In the genomic region with DNA sequence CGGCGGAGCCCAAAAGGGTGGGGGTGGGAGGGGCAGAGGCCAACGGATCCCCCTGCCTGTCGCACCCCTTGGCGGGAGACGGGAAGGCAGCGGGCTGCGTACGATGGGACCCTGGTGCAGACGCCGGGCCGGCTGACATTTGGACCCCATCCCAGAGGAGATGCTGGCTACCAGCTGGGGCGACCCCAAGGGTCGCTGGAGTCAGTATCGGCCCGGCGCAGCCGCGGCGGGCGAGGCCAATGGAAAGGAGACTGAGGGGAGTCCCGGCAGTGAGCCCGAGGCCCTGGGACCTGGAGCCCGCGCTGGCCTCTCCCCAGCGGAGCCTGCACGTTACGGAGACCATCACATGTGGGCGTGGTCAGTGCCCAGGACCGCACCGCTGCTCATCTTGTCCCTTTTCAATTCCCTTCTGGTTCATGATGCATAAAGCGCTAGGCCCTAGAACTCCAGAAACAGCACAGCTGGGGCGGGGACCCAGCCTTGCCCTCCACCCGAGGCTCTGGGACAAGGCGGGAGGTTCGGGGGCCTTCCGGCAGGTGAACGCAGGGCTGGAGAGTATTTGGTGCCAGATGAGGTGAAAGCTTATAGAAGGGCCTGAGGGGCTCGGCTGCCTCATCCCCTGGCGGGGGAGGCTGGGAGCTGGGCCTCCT, we compare ENCODE assay signal across 8 cellular contexts. TPM values are rescaled to one million over a fixed set of nuclear protein-coding genes. Genes with fewer than 3 reads are reported as not detected.
DNase-seq lines count a peak whose midpoint lies in the region; ATAC-seq, FAIRE-seq and TF ChIP-seq lines count a peak whose summit lies in the region.

No MANE protein-coding gene starts in this region.

- H3K36me3 Mint-ChIP-seq in chondrocyte (ENCODE audit: low read depth), result peaks cover 1% of the 10 kb centered on the region
- no peaks in the 10 kb centered on the region for H3K36me3 Mint-ChIP-seq in naive thymus-derived CD4-positive, alpha-beta T cell

- H3K27me3 ChIP-seq in DND-41 (ENCODE audit: insufficient read depth, low read length, poor library complexity) (no peaks in the 10 kb centered on the region), uterus (peaks cover 32 to 44% of the 10 kb centered on the region in 2 donors)
- peaks cover 0 to 6% of the 10 kb centered on the region in 2 donors for H3K27me3 ChIP-seq in naive thymus-derived CD4-positive, alpha-beta T cell (ENCODE audit: control insufficient read depth in 2 of 2, insufficient read depth in 2 of 2, low read length in 2 of 2)

- H3K4me1 ChIP-seq in DND-41 (ENCODE audit: insufficient read depth, low read length), result peaks cover 23% of the 10 kb centered on the region
- peaks cover 19 to 30% of the 10 kb centered on the region in 2 donors for H3K4me1 ChIP-seq in naive thymus-derived CD4-positive, alpha-beta T cell (ENCODE audit: control insufficient read depth in 2 of 2, insufficient read depth in 2 of 2, low read length in 2 of 2)
- H3K4me1 ChIP-seq in uterus, result peaks cover 12 to 48% of the 10 kb centered on the region in 2 donors

- TF ChIP-seq POLR2A in uterus (IDR thresholded peaks at IDR 0.05), result no peak

- H3K27ac ChIP-seq in DND-41 (ENCODE audit: low read length), result no peak overlapping the region
- H3K27ac ChIP-seq in naive thymus-derived CD4-positive, alpha-beta T cell (ENCODE audit: low read depth, low read length), result no peak overlapping the region
- H3K27ac ChIP-seq in uterus, result no peak overlapping the region

- H3K9me3 ChIP-seq in DND-41 (ENCODE audit: insufficient read depth, low read length, severe bottlenecking), result no peaks in the 10 kb centered on the region
- no peaks in the 10 kb centered on the region for H3K9me3 ChIP-seq in naive thymus-derived CD4-positive, alpha-beta T cell (ENCODE audit: control insufficient read depth in 2 of 3, low read length in 3 of 3)
- no peaks in the 10 kb centered on the region for H3K9me3 ChIP-seq in uterus

- no peak overlapping the region for H2AFZ ChIP-seq in DND-41 (ENCODE audit: low read depth, low read length)

- H3K36me3 ChIP-seq in DND-41 (ENCODE audit: insufficient read depth, low read length) (peaks cover 13% of the 10 kb centered on the region), uterus (no peaks in the 10 kb centered on the region)
- H3K36me3 ChIP-seq in naive thymus-derived CD4-positive, alpha-beta T cell (ENCODE audit: control insufficient read depth in 2 of 3, insufficient read depth in 3 of 3, low read length in 3 of 3), result peaks cover 0 to 19% (median 0%) of the 10 kb centered on the region in 3 experiments

- peak overlapping the region; percentile 6 for H3K4me3 Mint-ChIP-seq in chondrocyte (ENCODE audit: unreplicated experiment)
- peak overlapping the region; percentile 65 to 87 (median 72) for H3K4me3 Mint-ChIP-seq in naive thymus-derived CD4-positive, alpha-beta T cell

- CTCF ChIA-PET in naive thymus-derived CD4-positive, alpha-beta T cell (lab: Charles Lee), result interaction anchor here (1.1 kb wide), 1 partner anchor 28 kb away, joined by 3 read pairs; no protein-coding TSS in a partner anchor

- H3K4me1 Mint-ChIP-seq in chondrocyte (ENCODE audit: low read depth), result peaks cover 7% of the 10 kb centered on the region
- peaks cover 0 to 14% (median 12%) of the 10 kb centered on the region in 7 donors for H3K4me1 Mint-ChIP-seq in naive thymus-derived CD4-positive, alpha-beta T cell

- TF ChIP-seq CTCF in DND-41 (IDR thresholded peaks at IDR 0.05; ENCODE audit: borderline replicate concordance, extremely low read depth, low read length, poor library complexity, severe bottlenecking) (no peak), chondrocyte (IDR thresholded peaks at IDR 0.05) (no peak), uterus (IDR thresholded peaks at IDR 0.05) (no peak)

- ATAC-seq in DND-41 (ENCODE audit: insufficient read depth, low read depth), result peak; percentile 22; the same call in 2 of the 3 replicates
- peak; percentile 43 for ATAC-seq in naive thymus-derived CD4-positive, alpha-beta T cell
- ATAC-seq in HG03442 (IDR thresholded peaks at IDR 0.05; ENCODE audit: unreplicated experiment), result no peak
- ATAC-seq in HG03280 (IDR thresholded peaks at IDR 0.05; ENCODE audit: unreplicated experiment), result no peak

- H3K4me3 ChIP-seq in DND-41 (ENCODE audit: low read depth in 1 of 2, low read length in 2 of 2), result peak overlapping the region in 1 of 2 experiments; percentile 44; a peak in 2 of 4 replicates
- H3K4me3 ChIP-seq in naive thymus-derived CD4-positive, alpha-beta T cell (ENCODE audit: low read length), result peak overlapping the region; percentile 59
- H3K4me3 ChIP-seq in uterus, result peak overlapping the region in 1 of 2 donors; percentile 35

- POLR2A ChIA-PET in naive thymus-derived CD4-positive, alpha-beta T cell (lab: Charles Lee), result interaction anchor here (0.9 to 1.7 kb wide), 2 partner anchors 8 to 10 kb away, joined by 4 to 5 read pairs; partner anchors contain the start of gene C19orf25

- FAIRE-seq in RCC 7860 (lab: Jason Lieb, UNC), result no peak

- intact Hi-C loops in naive thymus-derived CD4-positive, alpha-beta T cell (cut with micrococcal nuclease), result loop anchor here in 1 of 2 donors (1.0 to 2.0 kb wide), 3 partner anchors 8 to 42 kb away; partner anchors contain the start of genes ADAMTSL5 and C19orf25
- intact Hi-C loops in uterus (cut with DNase I; ENCODE audit: low total_unique reads), result no loop called here

- H3K79me2 ChIP-seq in DND-41 (ENCODE audit: insufficient read depth, low read length), result peaks cover 17% of the 10 kb centered on the region; the same call in 1 of the 2 replicates

- peak overlapping the region; percentile 39; the same call in 1 of the 2 replicates for H3K9ac ChIP-seq in DND-41 (ENCODE audit: low read depth, low read length)

- peaks cover 74% of the 10 kb centered on the region for H4K20me1 ChIP-seq in DND-41 (ENCODE audit: insufficient read depth, low read length)

- no peaks in the 10 kb centered on the region for H3K9me3 Mint-ChIP-seq in chondrocyte (ENCODE audit: low read depth)
- no peaks in the 10 kb centered on the region for H3K9me3 Mint-ChIP-seq in naive thymus-derived CD4-positive, alpha-beta T cell

- H3K27ac Mint-ChIP-seq in chondrocyte (ENCODE audit: unreplicated experiment), result no peak overlapping the region
- H3K27ac Mint-ChIP-seq in naive thymus-derived CD4-positive, alpha-beta T cell, result no peak overlapping the region

- H3K27me3 Mint-ChIP-seq in chondrocyte (ENCODE audit: low read depth), result peaks cover 2% of the 10 kb centered on the region
- peaks cover 0 to 16% (median 0%) of the 10 kb centered on the region in 5 donors for H3K27me3 Mint-ChIP-seq in naive thymus-derived CD4-positive, alpha-beta T cell

- DNase-seq in DND-41, result no peak
- DNase-seq in NCI-H2196 treated with DMSO at 0.1 percent for 48 hours (lab: John Stamatoyannopoulos, UW; ENCODE audit: unreplicated experiment), result peak; percentile 33
- no peak for DNase-seq in chondrocyte (ENCODE audit: low spot score)
- no peak for DNase-seq in naive thymus-derived CD4-positive, alpha-beta T cell
- DNase-seq in uterus, result no peak
- no peak for DNase-seq in RCC 7860 (ENCODE audit: low spot score)

- H3K4me2 ChIP-seq in DND-41 (ENCODE audit: insufficient read depth, low read length), result peak overlapping the region; percentile 69

RNA-seq across cellular contexts. Expression of gene C19orf25, which starts 8.0 kb away (rescaled TPM):
- 23.3 to 24.7 TPM (median 24.2 TPM) in 3 replicates for total RNA-seq in chondrocyte
- 10 to 100 TPM; 24.2 to 64.5 (median 44.6) TPM for total RNA-seq in naive thymus-derived CD4-positive, alpha-beta T cell
- 10 to 100 TPM; 43.6 to 69.8 TPM for polyA plus RNA-seq in naive thymus-derived CD4-positive, alpha-beta T cell
- 10 to 100 TPM; 17.7 to 32.9 (median 28.9) TPM for total RNA-seq in uterus

RNA-seq across cellular contexts. Expression of gene PCSK4, which starts 19.2 kb away (rescaled TPM):
- total RNA-seq in chondrocyte (3.3 to 4.0 TPM (median 3.9 TPM) in 3 replicates), uterus (1 to 10 TPM in 2 of 4 donors, under 1 TPM in 1, not detected in 1; under 0.01 to 6.4 (median 4.6) TPM)
- total RNA-seq in naive thymus-derived CD4-positive, alpha-beta T cell, result 10 to 100 TPM in 1 of 5 experiments, 1 to 10 TPM in 3, under 1 TPM in 1; 0.87 to 10.8 (median 7.8) TPM
- polyA plus RNA-seq in naive thymus-derived CD4-positive, alpha-beta T cell, result under 1 TPM; 0.64 to 0.72 TPM

RNA-seq across cellular contexts. Expression of gene REEP6, which starts 20.0 kb away (rescaled TPM):
- total RNA-seq in chondrocyte, result 2.7 to 3.9 TPM (median 2.8 TPM) in 3 replicates
- total RNA-seq in naive thymus-derived CD4-positive, alpha-beta T cell, result 1 to 10 TPM; 1.6 to 5.3 (median 4.4) TPM
- 1 to 10 TPM; 5.6 to 7.2 TPM for polyA plus RNA-seq in naive thymus-derived CD4-positive, alpha-beta T cell
- total RNA-seq in uterus, result 1 to 10 TPM in 1 of 4 donors, under 1 TPM in 2, not detected in 1; 0.76 to 3.0 (median 0.77) TPM

RNA-seq across cellular contexts. Expression of gene APC2, which starts 21.1 kb away (rescaled TPM):
- total RNA-seq in chondrocyte, result 1.4 to 3.9 TPM (median 3.9 TPM) in 3 replicates
- under 1 TPM; 0.05 to 0.24 (median 0.10) TPM for total RNA-seq in naive thymus-derived CD4-positive, alpha-beta T cell
- polyA plus RNA-seq in naive thymus-derived CD4-positive, alpha-beta T cell, result under 1 TPM; 0.01 to 0.05 TPM
- total RNA-seq in uterus, result 1 to 10 TPM in 1 of 4 donors, under 1 TPM in 2, not detected in 1; 0.12 to 3.5 (median 0.77) TPM

RNA-seq across cellular contexts. Expression of gene RPS15, which starts 32.8 kb away (rescaled TPM):
- total RNA-seq in chondrocyte (614 to 734 TPM (median 636 TPM) in 3 replicates), uterus (1,000 to 10,000 TPM in 3 of 4 donors, 100 to 1,000 TPM in 1; 648 to 5,728 (median 1,854) TPM)
- 1,000 to 10,000 TPM; 1,300 to 2,097 (median 2,012) TPM for total RNA-seq in naive thymus-derived CD4-positive, alpha-beta T cell
- polyA plus RNA-seq in naive thymus-derived CD4-positive, alpha-beta T cell, result 1,000 to 10,000 TPM; 3,657 to 3,761 TPM

Comparison
In these comparisons a context has a peak if more than half of its experiments do, and no peak if none do; other contexts are left out.
1. ATAC-seq: peak in DND-41 (single experiment) and naive thymus-derived CD4-positive, alpha-beta T cell (single experiment); none in HG03442 (single experiment) and HG03280 (single experiment).